1 cellular context compared by ENCODE assay signal in genomic region chr17:64262422-64263260, GRCh38.
TF ChIP-seq lines count a peak whose summit lies in the region.

Gene TEX2, minus strand, starts transcription at chr17:64263260. Its CDS starts 49,043 bp downstream, at chr17:64214217.

TF ChIP-seq in GM23338, 12 proteins besides CTCF, POLR2A, EP300 and RAD21 (continued from another document):
- TF ChIP-seq, protein P1, sequence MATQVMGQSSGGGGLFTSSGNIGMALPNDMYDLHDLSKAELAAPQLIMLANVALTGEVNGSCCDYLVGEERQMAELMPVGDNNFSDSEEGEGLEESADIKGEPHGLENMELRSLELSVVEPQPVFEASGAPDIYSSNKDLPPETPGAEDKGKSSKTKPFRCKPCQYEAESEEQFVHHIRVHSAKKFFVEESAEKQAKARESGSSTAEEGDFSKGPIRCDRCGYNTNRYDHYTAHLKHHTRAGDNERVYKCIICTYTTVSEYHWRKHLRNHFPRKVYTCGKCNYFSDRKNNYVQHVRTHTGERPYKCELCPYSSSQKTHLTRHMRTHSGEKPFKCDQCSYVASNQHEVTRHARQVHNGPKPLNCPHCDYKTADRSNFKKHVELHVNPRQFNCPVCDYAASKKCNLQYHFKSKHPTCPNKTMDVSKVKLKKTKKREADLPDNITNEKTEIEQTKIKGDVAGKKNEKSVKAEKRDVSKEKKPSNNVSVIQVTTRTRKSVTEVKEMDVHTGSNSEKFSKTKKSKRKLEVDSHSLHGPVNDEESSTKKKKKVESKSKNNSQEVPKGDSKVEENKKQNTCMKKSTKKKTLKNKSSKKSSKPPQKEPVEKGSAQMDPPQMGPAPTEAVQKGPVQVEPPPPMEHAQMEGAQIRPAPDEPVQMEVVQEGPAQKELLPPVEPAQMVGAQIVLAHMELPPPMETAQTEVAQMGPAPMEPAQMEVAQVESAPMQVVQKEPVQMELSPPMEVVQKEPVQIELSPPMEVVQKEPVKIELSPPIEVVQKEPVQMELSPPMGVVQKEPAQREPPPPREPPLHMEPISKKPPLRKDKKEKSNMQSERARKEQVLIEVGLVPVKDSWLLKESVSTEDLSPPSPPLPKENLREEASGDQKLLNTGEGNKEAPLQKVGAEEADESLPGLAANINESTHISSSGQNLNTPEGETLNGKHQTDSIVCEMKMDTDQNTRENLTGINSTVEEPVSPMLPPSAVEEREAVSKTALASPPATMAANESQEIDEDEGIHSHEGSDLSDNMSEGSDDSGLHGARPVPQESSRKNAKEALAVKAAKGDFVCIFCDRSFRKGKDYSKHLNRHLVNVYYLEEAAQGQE (IDR thresholded peaks at IDR 0.05; ENCODE audit: unreplicated experiment): no peak
- TF ChIP-seq EZH2 (IDR thresholded peaks at IDR 0.05; ENCODE audit: low read depth, unreplicated experiment): no peak
